8 cellular contexts compared by ENCODE assay signal in genomic region chr7:102272075-102272916, GRCh38. TPM values are rescaled to one million over a fixed set of nuclear protein-coding genes. Genes with fewer than 3 reads are reported as not detected.
DNase-seq lines count a peak whose midpoint lies in the region; ATAC-seq and TF ChIP-seq lines count a peak whose summit lies in the region.

No MANE protein-coding gene starts in this region.

- H3K4me3 ChIP-seq in coronary artery (no peak overlapping the region), right lobe of liver (no peak overlapping the region)

- 56% methylated on average over 8 of the region's 21 CpGs for WGBS in right lobe of liver (ENCODE audit: insufficient coverage, low coverage, low lambda C conversion rate, missing lambda C conversion rate)

- intact Hi-C loops in right lobe of liver (cut with DNase I), result loop anchor here in 1 of 2 donors (5.0 kb wide), 1 partner anchor 730 kb away; no protein-coding TSS in a partner anchor

- no peaks in the 10 kb centered on the region for H3K4me1 ChIP-seq in right lobe of liver

- H3K27ac ChIP-seq in coronary artery (no peak overlapping the region), right lobe of liver (no peak overlapping the region)

- peak; percentile 88 for TF ChIP-seq CTCF in coronary artery (IDR thresholded peaks at IDR 0.05)
- peak; percentile 91 to 96 (median 94) for TF ChIP-seq CTCF in right lobe of liver (IDR thresholded peaks at IDR 0.05)

- no peak for TF ChIP-seq POLR2A in right lobe of liver (IDR thresholded peaks at IDR 0.05)

- H3K36me3 ChIP-seq in right lobe of liver, result no peaks in the 10 kb centered on the region

- ATAC-seq in GM19023 (IDR thresholded peaks at IDR 0.05; ENCODE audit: unreplicated experiment), result peak; percentile 63
- peak; percentile 93 to 99 (median 97) for ATAC-seq in right lobe of liver
- no peak for ATAC-seq in HG03196 (IDR thresholded peaks at IDR 0.05; ENCODE audit: unreplicated experiment)

- H3K27me3 ChIP-seq in right lobe of liver, result no peaks in the 10 kb centered on the region

- peak; percentile 94 for DNase-seq in AG08395 (ENCODE audit: low spot score)
- DNase-seq in NCI-H2196 treated with DMSO at 0.1 percent for 48 hours (lab: John Stamatoyannopoulos, UW; ENCODE audit: unreplicated experiment), result peak; percentile 46
- peak; percentile 61 to 62 for DNase-seq in activated CD4-positive, alpha-beta T cell treated with anti-CD3 and anti-CD28 coated beads, Interleukin-2, amount 50 U/mL, for 24 hours (ENCODE audit: low read depth in 1 of 2, low spot score in 1 of 2)
- DNase-seq in coronary artery (ENCODE audit: low spot score), result no peak
- DNase-seq in right lobe of liver, result peak; percentile 84 to 86 (median 86)
- peak; percentile 45 to 75 (median 53) for DNase-seq in stimulated activated CD4-positive, alpha-beta T cell treated with anti-CD3 and anti-CD28 coated beads, TNF-alpha, amount 100 ng/mL, for 1 hour (ENCODE audit: low read depth in 3 of 3, low spot score in 1 of 3)

- H3K9me3 ChIP-seq in right lobe of liver, result no peaks in the 10 kb centered on the region

RNA-seq across cellular contexts. Expression of gene SH2B2, which starts 14.4 kb away (rescaled TPM):
- total RNA-seq in right lobe of liver, result 1 to 10 TPM; 1.7 to 3.1 (median 2.6) TPM
